8 cellular contexts compared by ENCODE assay signal in the genomic region with DNA sequence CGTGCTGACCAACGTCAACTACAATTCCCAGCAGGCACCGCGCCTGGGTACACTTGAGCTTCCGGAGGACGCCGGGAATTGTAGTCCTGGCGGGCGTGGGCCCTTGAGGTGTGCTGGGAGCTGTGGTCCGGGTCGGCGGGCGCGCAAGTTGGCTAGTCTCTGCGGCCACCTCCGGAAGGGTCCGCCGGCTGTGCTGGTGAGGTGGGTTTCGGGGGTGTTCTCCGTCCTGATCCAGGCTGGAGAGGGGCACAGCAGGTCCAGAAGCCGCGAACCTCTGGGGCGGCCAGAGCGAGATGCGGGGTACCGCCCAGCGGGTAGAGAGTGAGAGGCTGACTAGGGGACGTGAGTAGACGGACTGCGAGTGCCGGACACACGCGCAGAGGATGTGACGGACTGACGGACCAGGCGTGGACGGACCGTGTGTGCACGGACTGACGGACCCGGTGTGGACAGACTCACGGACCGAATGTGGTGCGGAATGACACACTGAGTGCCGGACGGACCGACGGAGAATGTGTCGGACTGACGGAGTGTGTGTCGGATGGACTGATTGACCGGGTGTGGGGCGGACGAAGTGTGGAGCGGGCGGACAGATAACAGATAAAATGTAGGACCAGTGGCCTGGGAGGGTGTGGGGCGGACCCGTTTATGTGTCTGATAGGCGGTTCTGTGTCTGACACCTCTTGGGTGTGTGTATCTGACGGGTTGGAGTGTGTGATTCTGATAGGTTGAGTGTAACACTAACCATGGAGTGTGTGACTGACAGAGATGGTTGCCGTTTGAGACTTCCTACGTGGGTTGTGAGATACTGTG. TPM values are rescaled to one million over a fixed set of nuclear protein-coding genes. Genes with fewer than 3 reads are reported as not detected.
DNase-seq lines count a peak whose midpoint lies in the region; ATAC-seq and TF ChIP-seq lines count a peak whose summit lies in the region.

TSS of gene ZSCAN22 (plus strand) at position 81 of the 813 bp plus-strand sequence. CDS start 7,809 bp downstream, outside the sequence.

- no peak for TF ChIP-seq CTCF in OCI-LY3 (IDR thresholded peaks at IDR 0.05; ENCODE audit: low read depth, low read length)

- H3K4me2 ChIP-seq in OCI-LY3 (ENCODE audit: low read length) = peak within 1 kb of the TSS; percentile 94

- H3K27ac ChIP-seq in OCI-LY3 (ENCODE audit: low read length) (peak within 1 kb of the TSS; percentile 41), esophagus (ENCODE audit: low read depth in 2 of 2, low read length in 1 of 2) (peak within 1 kb of the TSS; percentile 94 to 97), mucosa of rectum (ENCODE audit: low read depth in 2 of 2, low read length in 2 of 2) (peak within 1 kb of the TSS; percentile 92 to 94)

- H3K9me3 ChIP-seq in OCI-LY3 (ENCODE audit: insufficient read depth, low read length) (no peaks in the 10 kb centered on the region), esophagus (ENCODE audit: control insufficient read depth in 2 of 2, insufficient read depth in 1 of 2, low read depth in 1 of 2, low read length in 1 of 2) (no peaks in the 10 kb centered on the region), mucosa of rectum (ENCODE audit: control insufficient read depth in 2 of 2, low read length in 2 of 2) (no peaks in the 10 kb centered on the region)

- peaks cover 14% of the 10 kb centered on the region for H3K4me1 ChIP-seq in OCI-LY3 (ENCODE audit: low read length)
- peaks cover 0 to 8% of the 10 kb centered on the region in 2 donors for H3K4me1 ChIP-seq in esophagus (ENCODE audit: control insufficient read depth in 2 of 2, insufficient read depth in 2 of 2, low read length in 1 of 2)
- H3K4me1 ChIP-seq in mucosa of rectum (ENCODE audit: control insufficient read depth in 2 of 2, insufficient read depth in 2 of 2, low read length in 2 of 2) = peaks cover 7 to 28% of the 10 kb centered on the region in 2 donors

- peaks cover 38% of the 10 kb centered on the region for H3K79me2 ChIP-seq in OCI-LY3 (ENCODE audit: low read length)

- H3K27me3 ChIP-seq in OCI-LY3 (ENCODE audit: low read depth, low read length) (no peaks in the 10 kb centered on the region), esophagus (ENCODE audit: control insufficient read depth in 1 of 2, insufficient read depth in 2 of 2, low read length in 2 of 2) (no peaks in the 10 kb centered on the region), mucosa of rectum (ENCODE audit: control insufficient read depth in 2 of 2, insufficient read depth in 2 of 2, low read length in 2 of 2) (no peaks in the 10 kb centered on the region)

- H2AFZ ChIP-seq in OCI-LY3 (ENCODE audit: low read depth, low read length) = peak within 1 kb of the TSS; percentile 81

- H3K36me3 ChIP-seq in OCI-LY3 (replicated peaks; ENCODE audit: low read depth, low read length) (no peaks in the 10 kb centered on the region), esophagus (ENCODE audit: control insufficient read depth in 2 of 2, insufficient read depth in 2 of 2, low read length in 1 of 2) (no peaks in the 10 kb centered on the region), mucosa of rectum (ENCODE audit: control insufficient read depth in 2 of 2, insufficient read depth in 2 of 2, low read length in 2 of 2) (peaks cover 0 to 6% of the 10 kb centered on the region in 2 donors)

- H4K20me1 ChIP-seq in OCI-LY3 (ENCODE audit: insufficient read depth, low read length) = no peaks in the 10 kb centered on the region

- peak within 1 kb of the TSS; percentile 95 for H3K4me3 ChIP-seq in OCI-LY3 (ENCODE audit: low read length)
- peak within 1 kb of the TSS; percentile 86 to 95 for H3K4me3 ChIP-seq in esophagus (ENCODE audit: low read depth in 1 of 2, low read length in 2 of 2)
- peak within 1 kb of the TSS; percentile 89 to 93 for H3K4me3 ChIP-seq in mucosa of rectum (ENCODE audit: low read length in 2 of 2)

- H3K9ac ChIP-seq in OCI-LY3 (ENCODE audit: low read length) = peak within 1 kb of the TSS; percentile 77
- H3K9ac ChIP-seq in mucosa of rectum (ENCODE audit: low read depth in 1 of 2, low read length in 2 of 2) = peak within 1 kb of the TSS; percentile 78 to 83

- DNase-seq in DMS153 (lab: John Stamatoyannopoulos, UW) (peak; percentile 83), HuH-7 (ENCODE audit: low spot score) (peak; percentile 92), activated T-cell treated with anti-CD3 and anti-CD28 coated beads for 24 hours (ENCODE audit: low read depth) (peak; percentile 84)
- peak; percentile 88 for DNase-seq in stimulated activated CD8-positive, alpha-beta memory T cell treated with anti-CD3 and anti-CD28 coated beads, Interleukin-4, amount 100 ng/mL, for 24 hours (ENCODE audit: low read depth)

- ATAC-seq in GM21528 (IDR thresholded peaks at IDR 0.05; ENCODE audit: low FRiP score, unreplicated experiment) = peak; percentile 89

- WGBS in esophagus, 2 donors = 0% methylated on average over 62 of the region's 62 CpGs

RNA-seq across cellular contexts. Expression of gene ZSCAN22, which starts in this region (rescaled TPM):
- 1 to 10 TPM in 1 of 2 donors, under 1 TPM in 1; 0.87 to 1.0 TPM for polyA plus RNA-seq in esophagus

Comparison
In these comparisons a context has a peak if more than half of its experiments do, and no peak if none do; other contexts are left out.
1. Peak in every context shown above with its lines: DNase-seq, ATAC-seq, H3K4me3 ChIP-seq and H3K27ac ChIP-seq.
2. H3K27ac ChIP-seq: peak in every context shown above with its lines; median percentile 96 in esophagus; 93 in mucosa of rectum; 41 in OCI-LY3.